In the genomic region with DNA sequence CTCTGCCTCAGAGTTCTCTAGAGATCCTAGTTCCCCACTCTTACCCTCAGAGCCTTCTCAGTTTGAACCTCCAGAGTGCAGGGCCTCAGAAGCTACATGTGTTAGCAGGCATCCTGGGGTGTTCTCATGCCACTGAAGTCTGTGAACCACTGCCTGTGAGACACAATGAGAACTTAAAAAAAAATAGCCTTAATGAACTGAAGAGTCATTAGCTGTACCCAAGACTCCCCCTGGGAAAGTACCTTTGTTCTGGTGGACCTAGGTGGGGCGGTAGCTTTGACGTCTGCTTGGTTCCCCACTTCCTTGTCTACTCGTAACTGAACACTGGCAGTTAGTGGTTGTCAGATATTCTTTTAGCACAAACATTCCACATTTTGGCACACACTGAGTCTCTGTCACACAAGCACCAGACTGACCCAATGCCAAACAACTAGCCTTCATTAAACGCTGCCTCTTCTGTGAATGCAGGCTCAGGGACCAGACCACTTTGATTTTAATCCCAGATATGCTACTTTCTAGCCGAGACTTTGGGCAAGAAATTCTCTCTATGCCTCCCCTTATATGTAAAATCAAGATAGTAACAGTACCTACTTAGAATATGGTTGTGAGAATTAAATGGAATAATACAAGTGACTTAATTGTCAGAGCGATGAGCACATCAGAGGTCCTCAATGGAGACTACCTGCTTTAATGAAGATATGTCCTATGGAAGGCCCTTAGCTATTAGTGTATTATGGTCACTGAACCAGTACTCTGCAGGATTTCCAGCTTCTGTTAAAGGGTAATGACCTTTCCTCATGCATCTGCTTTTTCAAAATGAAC, we compare ENCODE assay signal across 8 cellular contexts.
DNase-seq lines count a peak whose midpoint lies in the region; ATAC-seq and TF ChIP-seq lines count a peak whose summit lies in the region.

No MANE protein-coding gene starts in this region.

- H3K36me3 ChIP-seq in gastroesophageal sphincter = no peaks in the 10 kb centered on the region

- ATAC-seq in GM21367 (IDR thresholded peaks at IDR 0.05; ENCODE audit: unreplicated experiment) (peak; percentile 81), HG03565 (IDR thresholded peaks at IDR 0.05; ENCODE audit: unreplicated experiment) (peak; percentile 85), gastroesophageal sphincter (peak; percentile 36)

- TF ChIP-seq EP300 in gastroesophageal sphincter (IDR thresholded peaks at IDR 0.05) = no peak

- no peaks in the 10 kb centered on the region for H3K9me3 ChIP-seq in gastroesophageal sphincter

- H3K27ac ChIP-seq in gastroesophageal sphincter (peak overlapping the region; percentile 62 to 69 (median 65)), caudate nucleus (ENCODE audit: low read depth, low read length) (no peak overlapping the region)

- H3K4me3 ChIP-seq in gastroesophageal sphincter = no peak overlapping the region

- DNase-seq in SHP77 treated with DMSO at 0.1 percent for 48 hours (lab: John Stamatoyannopoulos, UW) (no peak), NCI-H510A (lab: John Stamatoyannopoulos, UW) (no peak), caudate nucleus (lab: John Stamatoyannopoulos, UW) (no peak), DMS53 (lab: John Stamatoyannopoulos, UW) (no peak)

- no peaks in the 10 kb centered on the region for H3K27me3 ChIP-seq in gastroesophageal sphincter

- no peak for TF ChIP-seq CTCF in gastroesophageal sphincter (IDR thresholded peaks at IDR 0.05)

- peaks cover 19 to 57% (median 20%) of the 10 kb centered on the region in 3 donors for H3K4me1 ChIP-seq in gastroesophageal sphincter

- 48 to 52% methylated on average over 4 to 6 of the region's 6 CpGs for WGBS in gastroesophageal sphincter (ENCODE audit: low coverage in 1 of 2), 2 donors

- TF ChIP-seq POLR2A in GM15510 (IDR thresholded peaks at IDR 0.05; ENCODE audit: borderline replicate concordance, extremely low read depth, insufficient read length) (peak; percentile 39), gastroesophageal sphincter (IDR thresholded peaks at IDR 0.05) (no peak)
